In the genomic region with DNA sequence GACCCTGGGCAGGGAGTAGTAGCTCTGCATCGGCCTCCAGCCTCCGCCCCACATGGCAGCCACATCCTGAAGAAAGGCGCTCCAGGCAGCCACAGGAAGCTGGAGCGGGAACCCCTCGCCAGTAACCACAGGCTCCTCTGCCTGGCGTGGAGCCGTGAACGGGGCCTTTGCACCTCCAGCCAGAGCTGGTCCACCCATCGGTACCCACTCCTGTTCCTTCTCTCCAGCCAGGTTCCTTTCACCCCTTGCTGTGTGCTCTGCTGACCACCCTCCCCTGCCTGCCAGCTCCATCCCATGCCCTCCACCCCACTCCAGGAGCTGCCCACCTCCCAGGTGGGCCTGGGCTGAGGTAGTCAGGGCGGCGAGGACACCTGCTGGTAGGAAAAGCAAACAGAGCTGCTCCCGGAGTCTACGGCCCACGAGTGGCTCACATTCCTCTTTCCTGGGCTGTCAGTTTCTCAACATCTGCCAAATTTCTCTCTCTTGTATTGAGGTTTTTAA, we compare ENCODE assay signal across 8 cellular contexts. TPM values are rescaled to one million over a fixed set of nuclear protein-coding genes. Genes with fewer than 3 reads are reported as not detected.
A peak's percentile ranks its signal among the peaks of the same experiment; 100 is the strongest.
DNase-seq lines count a peak whose midpoint lies in the region; ATAC-seq and TF ChIP-seq lines count a peak whose summit lies in the region.

No MANE protein-coding gene starts in this region.

- H3K4me3 ChIP-seq in PC-9 = no peak overlapping the region
- no peak overlapping the region for H3K4me3 ChIP-seq in naive thymus-derived CD4-positive, alpha-beta T cell (ENCODE audit: low read length)

- no peak overlapping the region for H2AFZ ChIP-seq in PC-9

- CTCF ChIA-PET in activated CD8-positive, alpha-beta memory T cell treated with anti-CD3 and anti-CD28 coated beads, Interleukin-2, amount 10 ng/mL, durations not matched to agents 7 days and 5 days (lab: Charles Lee) = interaction anchor here (0.8 to 10.6 kb wide), 7 partner anchors 10 to 402 kb away, joined by 3 to 187 read pairs (median 6); a partner anchor contains a TSS
- CTCF ChIA-PET in PC-9 (lab: Charles Lee) = interaction anchor here (0.7 to 3.3 kb wide), 9 partner anchors 72 to 407 kb away, joined by 3 to 20 read pairs (median 3); no protein-coding TSS in a partner anchor
- CTCF ChIA-PET in naive thymus-derived CD4-positive, alpha-beta T cell (lab: Charles Lee) = interaction anchor here (0.6 to 7.8 kb wide), 6 partner anchors 72 to 458 kb away, joined by 3 to 73 read pairs (median 4); no protein-coding TSS in a partner anchor

- H3K4me1 Mint-ChIP-seq in activated CD8-positive, alpha-beta memory T cell treated with anti-CD3 and anti-CD28 coated beads, Interleukin-2, amount 10 ng/mL, durations not matched to agents 7 days and 5 days = peaks cover 31% of the 10 kb centered on the region
- H3K4me1 Mint-ChIP-seq in naive thymus-derived CD4-positive, alpha-beta T cell = peaks cover 34 to 47% (median 38%) of the 10 kb centered on the region in 7 donors

- H3K27me3 ChIP-seq in PC-9 (ENCODE audit: insufficient read depth, low read depth) = no peaks in the 10 kb centered on the region
- no peaks in the 10 kb centered on the region for H3K27me3 ChIP-seq in naive thymus-derived CD4-positive, alpha-beta T cell (ENCODE audit: control insufficient read depth in 2 of 2, insufficient read depth in 2 of 2, low read length in 2 of 2)

- no peaks in the 10 kb centered on the region for H3K9me2 ChIP-seq in PC-9 (ENCODE audit: insufficient read depth)

- peak; percentile 78 for TF ChIP-seq CTCF in PC-9 (conservative IDR thresholded peaks at IDR 0.05)

- H3K27ac Mint-ChIP-seq in activated CD8-positive, alpha-beta memory T cell treated with anti-CD3 and anti-CD28 coated beads, Interleukin-2, amount 10 ng/mL, durations not matched to agents 7 days and 5 days = no peak overlapping the region
- H3K27ac Mint-ChIP-seq in naive thymus-derived CD4-positive, alpha-beta T cell = peak overlapping the region in 3 of 9 donors; percentile 21 to 58 (median 49)

- H3K9me3 ChIP-seq in PC-9 (ENCODE audit: insufficient read depth, low read depth) = no peaks in the 10 kb centered on the region
- no peaks in the 10 kb centered on the region for H3K9me3 ChIP-seq in naive thymus-derived CD4-positive, alpha-beta T cell (ENCODE audit: control insufficient read depth in 2 of 3, low read length in 3 of 3)

- H3K4me3 Mint-ChIP-seq in activated CD8-positive, alpha-beta memory T cell treated with anti-CD3 and anti-CD28 coated beads, Interleukin-2, amount 10 ng/mL, durations not matched to agents 7 days and 5 days = no peak overlapping the region
- H3K4me3 Mint-ChIP-seq in naive thymus-derived CD4-positive, alpha-beta T cell = peak overlapping the region in 6 of 10 donors; percentile 10 to 93 (median 50)

- no peaks in the 10 kb centered on the region for H3K9me3 Mint-ChIP-seq in activated CD8-positive, alpha-beta memory T cell treated with anti-CD3 and anti-CD28 coated beads, Interleukin-2, amount 10 ng/mL, durations not matched to agents 7 days and 5 days (ENCODE audit: low read depth)
- H3K9me3 Mint-ChIP-seq in naive thymus-derived CD4-positive, alpha-beta T cell = peaks cover 0 to 3% (median 0%) of the 10 kb centered on the region in 11 donors

- H3K36me3 Mint-ChIP-seq in activated CD8-positive, alpha-beta memory T cell treated with anti-CD3 and anti-CD28 coated beads, Interleukin-2, amount 10 ng/mL, durations not matched to agents 7 days and 5 days = no peaks in the 10 kb centered on the region
- peaks cover 0 to 8% (median 2%) of the 10 kb centered on the region in 5 donors for H3K36me3 Mint-ChIP-seq in naive thymus-derived CD4-positive, alpha-beta T cell

- peaks cover 3% of the 10 kb centered on the region for H3K27me3 Mint-ChIP-seq in activated CD8-positive, alpha-beta memory T cell treated with anti-CD3 and anti-CD28 coated beads, Interleukin-2, amount 10 ng/mL, durations not matched to agents 7 days and 5 days
- peaks cover 0 to 15% (median 0%) of the 10 kb centered on the region in 5 donors for H3K27me3 Mint-ChIP-seq in naive thymus-derived CD4-positive, alpha-beta T cell

- H3K79me2 ChIP-seq in PC-9 (ENCODE audit: low read depth) = no peaks in the 10 kb centered on the region

- peaks cover 27% of the 10 kb centered on the region for H3K4me1 ChIP-seq in PC-9 (replicated peaks; ENCODE audit: insufficient read depth)
- H3K4me1 ChIP-seq in naive thymus-derived CD4-positive, alpha-beta T cell (ENCODE audit: control insufficient read depth in 2 of 2, insufficient read depth in 2 of 2, low read length in 2 of 2) = peaks cover 9 to 27% of the 10 kb centered on the region in 2 donors

- H3K4me2 ChIP-seq in PC-9 = no peak overlapping the region

- intact Hi-C loops in PC-9 (cut with micrococcal nuclease; ENCODE audit: unreplicated experiment) = no loop called here
- intact Hi-C loops in naive thymus-derived CD4-positive, alpha-beta T cell (cut with micrococcal nuclease) = no loop called here

- BruUV-seq in PC-9 (replicated peaks; lab: Mats Ljungman, UMichigan) = no TSS peak

- peak; percentile 32 for DNase-seq in activated CD8-positive, alpha-beta memory T cell treated with anti-CD3 and anti-CD28 coated beads, Interleukin-2, amount 50 U/mL, for 4 hours
- no peak for DNase-seq in activated CD8-positive, alpha-beta memory T cell treated with anti-CD3 and anti-CD28 coated beads, Interleukin-2, amount 10 ng/mL, durations not matched to agents 7 days and 5 days
- DNase-seq in PC-9 = peak in 1 of 2 experiments; percentile 31
- peak; percentile 59 for DNase-seq in dermis blood vessel endothelial cell
- peak in 2 of 9 donors; percentile 19 for DNase-seq in naive thymus-derived CD4-positive, alpha-beta T cell

- POLR2A ChIA-PET in PC-9 (lab: Charles Lee; ENCODE audit: unreplicated experiment) = interaction anchor here (0.6 kb wide), 1 partner anchor 855 kb away, joined by 5 read pairs; no protein-coding TSS in a partner anchor
- POLR2A ChIA-PET in naive thymus-derived CD4-positive, alpha-beta T cell (lab: Charles Lee) = no interaction called here

- no peaks in the 10 kb centered on the region for H3K36me3 ChIP-seq in PC-9 (ENCODE audit: low read depth)
- no peaks in the 10 kb centered on the region for H3K36me3 ChIP-seq in naive thymus-derived CD4-positive, alpha-beta T cell (ENCODE audit: control insufficient read depth in 2 of 3, insufficient read depth in 3 of 3, low read length in 3 of 3)

- H3F3A ChIP-seq in PC-9 (ENCODE audit: insufficient read depth, low read depth) = peaks cover 12% of the 10 kb centered on the region

- no peaks in the 10 kb centered on the region; the same call in 1 of the 2 replicates for H4K20me1 ChIP-seq in PC-9 (ENCODE audit: insufficient read depth)

- no peak overlapping the region for H3K27ac ChIP-seq in PC-9
- H3K27ac ChIP-seq in naive thymus-derived CD4-positive, alpha-beta T cell (ENCODE audit: low read depth, low read length) = no peak overlapping the region

- ATAC-seq in activated CD8-positive, alpha-beta memory T cell treated with anti-CD3 and anti-CD28 coated beads, Interleukin-2, amount 10 ng/mL, durations not matched to agents 7 days and 5 days = no peak
- no peak for ATAC-seq in naive thymus-derived CD4-positive, alpha-beta T cell
- ATAC-seq in GM19455 (IDR thresholded peaks at IDR 0.05; ENCODE audit: unreplicated experiment) (no peak), GM18907 (IDR thresholded peaks at IDR 0.05; ENCODE audit: unreplicated experiment) (no peak), HG02678 (IDR thresholded peaks at IDR 0.05; ENCODE audit: unreplicated experiment) (no peak)

RNA-seq across cellular contexts. Expression of a gene that starts 2.7 kb away (rescaled TPM):
- total RNA-seq in activated CD8-positive, alpha-beta memory T cell treated with anti-CD3 and anti-CD28 coated beads, Interleukin-2, amount 10 ng/mL, durations not matched to agents 7 days and 5 days = 1 to 10 TPM; 1.4 to 2.1 TPM
- total RNA-seq in PC-9 (2021) (2.8 and 7.0 TPM in 2 replicates), dermis blood vessel endothelial cell (2.6 and 4.1 TPM in 2 replicates)
- 10 to 100 TPM in 3 of 5 experiments, 1 to 10 TPM in 2; 2.2 to 14.3 (median 10.1) TPM for total RNA-seq in naive thymus-derived CD4-positive, alpha-beta T cell
- polyA plus RNA-seq in naive thymus-derived CD4-positive, alpha-beta T cell = under 1 TPM in 1 of 2 donors, not detected in 1; 0.58 TPM

RNA-seq across cellular contexts. Expression of a gene that starts 6.4 kb away (rescaled TPM):
- total RNA-seq in activated CD8-positive, alpha-beta memory T cell treated with anti-CD3 and anti-CD28 coated beads, Interleukin-2, amount 10 ng/mL, durations not matched to agents 7 days and 5 days = 1 to 10 TPM; 5.5 to 6.0 TPM
- 98.8 and 112 TPM in 2 replicates for total RNA-seq in PC-9 (2021)
- total RNA-seq in dermis blood vessel endothelial cell = 18.6 and 28.4 TPM in 2 replicates
- 10 to 100 TPM in 4 of 5 experiments, 1 to 10 TPM in 1; 4.6 to 16.9 (median 15.4) TPM for total RNA-seq in naive thymus-derived CD4-positive, alpha-beta T cell
- polyA plus RNA-seq in naive thymus-derived CD4-positive, alpha-beta T cell = 10 to 100 TPM; 13.7 to 19.1 TPM
